Comparison of ENCODE assay signal across 1 cellular context in genomic region chr3:30567139-30567753, GRCh38.
TF ChIP-seq lines count a peak whose summit lies in the region.

No MANE protein-coding gene starts in this region.

TF ChIP-seq in HCT116, 20 proteins besides CTCF, POLR2A, EP300 and RAD21 (continued from another document):
- no peak for TF ChIP-seq TCF7L2 (IDR thresholded peaks at IDR 0.05; ENCODE audit: borderline replicate concordance, extremely low read depth, insufficient read depth, insufficient read length)
